ENCODE assay signal across 21 cellular contexts in the genomic region with DNA sequence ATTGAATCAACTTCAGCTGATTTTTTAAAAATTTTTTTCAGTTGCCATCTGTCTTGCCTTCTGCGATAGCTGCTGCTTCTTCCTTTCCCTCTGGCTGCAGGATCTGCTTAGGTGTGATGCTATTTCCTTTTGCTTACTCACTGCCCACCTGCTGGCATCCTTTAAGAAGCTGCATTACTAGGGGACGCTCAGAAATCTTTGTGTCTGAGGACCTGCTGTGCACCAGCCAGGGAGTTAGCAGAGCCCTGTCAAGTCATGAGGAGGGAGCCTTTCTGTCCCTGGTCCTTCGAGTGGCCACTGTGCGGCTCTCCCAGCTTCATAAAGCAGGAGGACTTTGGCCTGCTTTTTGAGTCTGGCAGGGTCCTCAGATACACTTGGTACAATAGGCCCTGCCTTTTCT.
"Had no signal": no experiment of that assay in that cellular context is flagged by ENCODE, and none has a peak within 500 bp of the region (broad histone marks: within the 10 kb centered on the region; RNA-seq: fewer than 3 reads in every experiment).

No MANE protein-coding gene starts in this region.

- H3K9me3 ChIP-seq: colonic mucosa, esophagus muscularis mucosa, prostate gland, right lobe of liver, stomach, testis, upper lobe of right lung had no signal

- DNase-seq: activated CD4-positive, alpha-beta T cell treated with anti-CD3 and anti-CD28 coated beads for 1 hour; activated CD4-positive, alpha-beta T cell treated with anti-CD3 and anti-CD28 coated beads, Interleukin-2, amount 50 U/mL, for 4 hours; activated naive CD4-positive, alpha-beta T cell; activated naive CD8-positive, alpha-beta T cell treated with anti-CD3 and anti-CD28 coated beads, Interleukin-2, amount 10 ng/mL, durations not matched to agents 7 days and 5 days; activated T-cell treated with anti-CD3 and anti-CD28 coated beads for 4 hours; central memory CD4-positive, alpha-beta T cell; colonic mucosa; hypothalamus; islet precursor cell; mammary epithelial cell; right lobe of liver; stomach; T-cell; T-helper 9 cell; testis; upper lobe of right lung had no signal

- H3K4me3 ChIP-seq: colonic mucosa, esophagus muscularis mucosa, prostate gland, right lobe of liver, stomach, testis, upper lobe of right lung had no signal

- H3K27me3 Mint-ChIP-seq: activated naive CD8-positive, alpha-beta T cell treated with anti-CD3 and anti-CD28 coated beads, Interleukin-2, amount 10 ng/mL, durations not matched to agents 7 days and 5 days; brain; natural killer cell treated with Interleukin-12 subunit alpha and Interleukin-12 subunit beta and Interleukin-15 and Interleukin-18, amount 100 ng/mL, for 72 hours; T-cell had no signal

- H3K9me3 Mint-ChIP-seq: brain had no signal

- H3K27ac ChIP-seq: colonic mucosa, esophagus muscularis mucosa, prostate gland, right lobe of liver, stomach, testis, upper lobe of right lung had no signal

- H3K36me3 Mint-ChIP-seq: activated naive CD8-positive, alpha-beta T cell treated with anti-CD3 and anti-CD28 coated beads, Interleukin-2, amount 10 ng/mL, durations not matched to agents 7 days and 5 days; brain; natural killer cell treated with Interleukin-12 subunit alpha and Interleukin-12 subunit beta and Interleukin-15 and Interleukin-18, amount 100 ng/mL, for 72 hours; T-cell had no signal

- H3K4me3 Mint-ChIP-seq: activated naive CD8-positive, alpha-beta T cell treated with anti-CD3 and anti-CD28 coated beads, Interleukin-2, amount 10 ng/mL, durations not matched to agents 7 days and 5 days; brain; natural killer cell treated with Interleukin-12 subunit alpha and Interleukin-12 subunit beta and Interleukin-15 and Interleukin-18, amount 100 ng/mL, for 72 hours; T-cell had no signal

- ATAC-seq: left lobe of liver; natural killer cell treated with Interleukin-12 subunit alpha and Interleukin-12 subunit beta and Interleukin-15 and Interleukin-18, amount 100 ng/mL, for 72 hours; right lobe of liver; T-cell; upper lobe of right lung had no signal

- H3K4me1 Mint-ChIP-seq: activated naive CD8-positive, alpha-beta T cell treated with anti-CD3 and anti-CD28 coated beads, Interleukin-2, amount 10 ng/mL, durations not matched to agents 7 days and 5 days; brain; T-cell had no signal

- H3K27me3 ChIP-seq: colonic mucosa, esophagus muscularis mucosa, right lobe of liver, stomach, testis, upper lobe of right lung had no signal

- H3K36me3 ChIP-seq: colonic mucosa, esophagus muscularis mucosa, prostate gland, right lobe of liver, stomach, upper lobe of right lung had no signal

- H3K4me1 ChIP-seq: colonic mucosa, esophagus muscularis mucosa, prostate gland, right lobe of liver, stomach, testis, upper lobe of right lung had no signal

- H3K27ac Mint-ChIP-seq: activated naive CD8-positive, alpha-beta T cell treated with anti-CD3 and anti-CD28 coated beads, Interleukin-2, amount 10 ng/mL, durations not matched to agents 7 days and 5 days; brain; natural killer cell treated with Interleukin-12 subunit alpha and Interleukin-12 subunit beta and Interleukin-15 and Interleukin-18, amount 100 ng/mL, for 72 hours; T-cell had no signal
